In the genomic region with DNA sequence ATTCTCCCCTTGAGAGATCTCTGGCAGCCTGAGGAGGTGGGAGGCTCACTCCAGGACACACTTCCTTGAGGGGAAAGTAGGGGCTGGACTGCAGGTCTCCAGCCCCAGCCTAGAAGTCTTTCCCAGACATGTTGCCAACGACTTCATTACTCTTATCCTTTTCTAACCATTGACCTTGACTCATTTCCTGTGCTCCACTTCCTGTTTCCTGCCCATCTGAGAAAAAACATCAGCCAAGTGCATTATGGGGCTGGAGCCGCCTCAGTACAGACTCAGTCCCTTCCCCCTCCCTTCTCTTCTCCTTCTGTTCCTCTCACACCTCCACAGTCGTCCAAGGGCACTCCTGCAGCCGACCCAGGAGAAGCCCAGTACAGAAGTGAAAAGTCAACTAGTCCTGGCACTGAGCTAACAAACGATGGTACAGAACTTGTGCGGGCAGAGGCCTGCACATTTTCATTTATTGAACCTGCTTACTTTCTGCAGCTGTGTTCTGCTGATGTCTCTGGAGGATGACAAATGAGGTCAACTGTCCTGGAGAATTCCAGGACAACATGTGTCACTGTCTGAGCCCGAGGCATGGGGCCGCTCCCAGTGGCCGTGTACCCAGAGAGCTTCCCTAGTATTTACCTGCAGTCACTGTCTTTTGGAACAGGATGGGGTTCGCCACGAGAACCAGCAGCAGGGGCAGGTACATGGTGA, we compare ENCODE assay signal across 1 cellular context.
A peak's percentile ranks its signal among the peaks of the same experiment; 100 is the strongest.
TF ChIP-seq lines count a peak whose summit lies in the region.

No MANE protein-coding gene starts in this region.

TF ChIP-seq in GM12878, 131 proteins besides CTCF, POLR2A, EP300 and RAD21:
- TF ChIP-seq, protein P1, sequence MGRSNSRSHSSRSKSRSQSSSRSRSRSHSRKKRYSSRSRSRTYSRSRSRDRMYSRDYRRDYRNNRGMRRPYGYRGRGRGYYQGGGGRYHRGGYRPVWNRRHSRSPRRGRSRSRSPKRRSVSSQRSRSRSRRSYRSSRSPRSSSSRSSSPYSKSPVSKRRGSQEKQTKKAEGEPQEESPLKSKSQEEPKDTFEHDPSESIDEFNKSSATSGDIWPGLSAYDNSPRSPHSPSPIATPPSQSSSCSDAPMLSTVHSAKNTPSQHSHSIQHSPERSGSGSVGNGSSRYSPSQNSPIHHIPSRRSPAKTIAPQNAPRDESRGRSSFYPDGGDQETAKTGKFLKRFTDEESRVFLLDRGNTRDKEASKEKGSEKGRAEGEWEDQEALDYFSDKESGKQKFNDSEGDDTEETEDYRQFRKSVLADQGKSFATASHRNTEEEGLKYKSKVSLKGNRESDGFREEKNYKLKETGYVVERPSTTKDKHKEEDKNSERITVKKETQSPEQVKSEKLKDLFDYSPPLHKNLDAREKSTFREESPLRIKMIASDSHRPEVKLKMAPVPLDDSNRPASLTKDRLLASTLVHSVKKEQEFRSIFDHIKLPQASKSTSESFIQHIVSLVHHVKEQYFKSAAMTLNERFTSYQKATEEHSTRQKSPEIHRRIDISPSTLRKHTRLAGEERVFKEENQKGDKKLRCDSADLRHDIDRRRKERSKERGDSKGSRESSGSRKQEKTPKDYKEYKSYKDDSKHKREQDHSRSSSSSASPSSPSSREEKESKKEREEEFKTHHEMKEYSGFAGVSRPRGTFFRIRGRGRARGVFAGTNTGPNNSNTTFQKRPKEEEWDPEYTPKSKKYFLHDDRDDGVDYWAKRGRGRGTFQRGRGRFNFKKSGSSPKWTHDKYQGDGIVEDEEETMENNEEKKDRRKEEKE (IDR thresholded peaks at IDR 0.05) = no peak
- TF ChIP-seq, protein P2, sequence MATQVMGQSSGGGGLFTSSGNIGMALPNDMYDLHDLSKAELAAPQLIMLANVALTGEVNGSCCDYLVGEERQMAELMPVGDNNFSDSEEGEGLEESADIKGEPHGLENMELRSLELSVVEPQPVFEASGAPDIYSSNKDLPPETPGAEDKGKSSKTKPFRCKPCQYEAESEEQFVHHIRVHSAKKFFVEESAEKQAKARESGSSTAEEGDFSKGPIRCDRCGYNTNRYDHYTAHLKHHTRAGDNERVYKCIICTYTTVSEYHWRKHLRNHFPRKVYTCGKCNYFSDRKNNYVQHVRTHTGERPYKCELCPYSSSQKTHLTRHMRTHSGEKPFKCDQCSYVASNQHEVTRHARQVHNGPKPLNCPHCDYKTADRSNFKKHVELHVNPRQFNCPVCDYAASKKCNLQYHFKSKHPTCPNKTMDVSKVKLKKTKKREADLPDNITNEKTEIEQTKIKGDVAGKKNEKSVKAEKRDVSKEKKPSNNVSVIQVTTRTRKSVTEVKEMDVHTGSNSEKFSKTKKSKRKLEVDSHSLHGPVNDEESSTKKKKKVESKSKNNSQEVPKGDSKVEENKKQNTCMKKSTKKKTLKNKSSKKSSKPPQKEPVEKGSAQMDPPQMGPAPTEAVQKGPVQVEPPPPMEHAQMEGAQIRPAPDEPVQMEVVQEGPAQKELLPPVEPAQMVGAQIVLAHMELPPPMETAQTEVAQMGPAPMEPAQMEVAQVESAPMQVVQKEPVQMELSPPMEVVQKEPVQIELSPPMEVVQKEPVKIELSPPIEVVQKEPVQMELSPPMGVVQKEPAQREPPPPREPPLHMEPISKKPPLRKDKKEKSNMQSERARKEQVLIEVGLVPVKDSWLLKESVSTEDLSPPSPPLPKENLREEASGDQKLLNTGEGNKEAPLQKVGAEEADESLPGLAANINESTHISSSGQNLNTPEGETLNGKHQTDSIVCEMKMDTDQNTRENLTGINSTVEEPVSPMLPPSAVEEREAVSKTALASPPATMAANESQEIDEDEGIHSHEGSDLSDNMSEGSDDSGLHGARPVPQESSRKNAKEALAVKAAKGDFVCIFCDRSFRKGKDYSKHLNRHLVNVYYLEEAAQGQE (IDR thresholded peaks at IDR 0.05; ENCODE audit: low read depth, low read length) = no peak
- peak in 1 of 2 experiments; percentile 35; a peak in 1 of 4 replicates for TF ChIP-seq ETV6 (conservative IDR thresholded peaks at IDR 0.05 in 1 of 2, IDR thresholded peaks at IDR 0.05 in 1 of 2; ENCODE audit: borderline replicate concordance in 1 of 2, low read depth in 1 of 2)
- TF ChIP-seq GABPA (IDR thresholded peaks at IDR 0.05; ENCODE audit: low read depth) = peak; percentile 60; the same call in 1 of the 2 replicates
- TF ChIP-seq SPI1 (IDR thresholded peaks at IDR 0.05; ENCODE audit: borderline replicate concordance, insufficient read depth, low read depth, low read length) = peak; percentile 47; the same call in 1 of the 2 replicates
